ENCODE assay signal across 18 cellular contexts in the genomic region with DNA sequence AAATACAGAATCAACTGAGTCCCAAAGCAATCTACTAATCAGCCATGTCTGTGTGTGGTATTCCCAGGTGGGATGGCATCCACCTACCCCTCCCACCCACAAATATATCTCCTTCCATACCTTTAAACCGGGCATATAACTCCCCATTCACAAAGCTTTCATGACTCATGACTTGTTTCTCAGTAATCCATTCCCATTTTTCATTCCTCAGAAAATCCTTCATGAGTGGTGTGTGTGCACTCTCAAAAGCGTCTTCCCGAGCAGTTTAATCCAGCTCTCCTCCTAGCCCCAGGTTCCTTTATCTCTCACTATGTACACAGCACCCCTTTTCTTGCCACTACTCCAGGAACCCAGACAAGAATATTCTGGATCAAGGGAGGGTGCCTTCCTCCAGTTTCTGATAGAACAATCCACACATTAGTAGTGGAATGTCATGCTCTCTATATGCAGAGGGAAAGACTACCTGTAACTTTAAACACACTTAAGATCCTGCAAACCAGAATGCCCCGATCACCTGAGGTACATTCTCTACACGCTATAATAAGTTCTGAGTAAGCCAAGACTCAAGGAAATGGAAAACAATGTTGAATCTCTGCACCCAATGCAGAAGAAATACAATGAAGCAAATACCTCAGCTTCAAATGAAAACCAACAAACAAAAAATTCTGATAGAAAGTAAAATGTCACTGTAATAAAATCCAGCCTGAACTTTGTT. TPM values are rescaled to one million over a fixed set of nuclear protein-coding genes. Genes with fewer than 3 reads are reported as not detected.
A peak's percentile ranks its signal among the peaks of the same experiment; 100 is the strongest.
DNase-seq lines count a peak whose midpoint lies in the region; ATAC-seq and TF ChIP-seq lines count a peak whose summit lies in the region.
"Had no signal": no experiment of that assay in that cellular context is flagged by ENCODE, and none has a peak within 500 bp of the region (broad histone marks: within the 10 kb centered on the region; RNA-seq: fewer than 3 reads in every experiment).

No MANE protein-coding gene starts in this region.

- peaks cover 7 to 45% (median 29%) of the 10 kb centered on the region in 3 donors for H3K4me1 ChIP-seq in gastroesophageal sphincter
- H3K4me1 ChIP-seq in sigmoid colon, result peaks cover 0 to 44% (median 41%) of the 10 kb centered on the region in 4 donors
- H3K4me1 ChIP-seq: neural progenitor cell had no signal

- peaks cover 0 to 26% of the 10 kb centered on the region in 2 donors for H3K36me3 ChIP-seq in gastroesophageal sphincter
- peaks cover 0 to 16% (median 10%) of the 10 kb centered on the region in 4 donors for H3K36me3 ChIP-seq in sigmoid colon
- H3K36me3 ChIP-seq: neural progenitor cell had no signal

- DNase-seq in ELR (ENCODE audit: low read depth) (peak; percentile 36), amniotic epithelial cell (ENCODE audit: low read depth) (peak; percentile 77), sigmoid colon (no peak), NCI-H1417 (lab: John Stamatoyannopoulos, UW) (no peak), NCI-H2227 treated with DMSO at 0.1 percent for 48 hours (lab: John Stamatoyannopoulos, UW) (no peak)
- DNase-seq in activated CD4-positive, alpha-beta T cell treated with anti-CD3 and anti-CD28 coated beads, Interleukin-2, amount 50 U/mL, for 1 hour, result no peak
- DNase-seq: activated CD4-positive, alpha-beta T cell treated with anti-CD3 and anti-CD28 coated beads, Interleukin-2, amount 50 U/mL, for 4 hours; CD8-positive, alpha-beta memory T cell; central memory CD4-positive, alpha-beta T cell; DND-41; effector CD8-positive, alpha-beta T cell; MM.1S; stimulated activated naive CD4-positive, alpha-beta T cell; T-cell had no signal

- H3K9me3 ChIP-seq in gastroesophageal sphincter (no peaks in the 10 kb centered on the region), sigmoid colon (no peaks in the 10 kb centered on the region)

- intact Hi-C loops in sigmoid colon (cut with DNase I), result no loop called here

- H3K27ac ChIP-seq in gastroesophageal sphincter (peak overlapping the region; percentile 85 to 92 (median 88)), sigmoid colon (peak overlapping the region; percentile 79 to 90 (median 88))
- H3K27ac ChIP-seq: neural progenitor cell had no signal

- ATAC-seq in gastroesophageal sphincter (no peak), HG03469 (IDR thresholded peaks at IDR 0.05; ENCODE audit: unreplicated experiment) (no peak)
- ATAC-seq: T-cell had no signal

- TF ChIP-seq CTCF in gastroesophageal sphincter (IDR thresholded peaks at IDR 0.05) (no peak), sigmoid colon (IDR thresholded peaks at IDR 0.05) (no peak)

- 23% methylated on average over 3 to 4 of the region's 5 CpGs for WGBS in gastroesophageal sphincter (ENCODE audit: low coverage in 1 of 2), 2 donors
- 73 to 88% methylated on average over 5 of the region's 5 CpGs for WGBS in sigmoid colon, 2 donors

- TF ChIP-seq POLR2A in gastroesophageal sphincter (IDR thresholded peaks at IDR 0.05) (no peak), sigmoid colon (IDR thresholded peaks at IDR 0.05) (no peak)

- no peak for TF ChIP-seq EP300 in gastroesophageal sphincter (IDR thresholded peaks at IDR 0.05)
- no peak for TF ChIP-seq EP300 in sigmoid colon (IDR thresholded peaks at IDR 0.05)

- H3K4me3 ChIP-seq in gastroesophageal sphincter (no peak overlapping the region), sigmoid colon (no peak overlapping the region)
- H3K4me3 ChIP-seq: hepatocyte, neural progenitor cell had no signal

- no peaks in the 10 kb centered on the region for H3K27me3 ChIP-seq in gastroesophageal sphincter
- no peaks in the 10 kb centered on the region for H3K27me3 ChIP-seq in sigmoid colon
- H3K27me3 ChIP-seq: hepatocyte, neural progenitor cell had no signal

RNA-seq across cellular contexts. Expression of gene IPCEF1, which starts 55.7 kb away (rescaled TPM):
- total RNA-seq in gastroesophageal sphincter (1 to 10 TPM in 3 of 4 donors, under 1 TPM in 1; 0.27 to 7.3 (median 1.2) TPM), sigmoid colon (1 to 10 TPM in 1 of 4 donors, under 1 TPM in 3; 0.28 to 1.1 (median 0.69) TPM)
- polyA plus RNA-seq in sigmoid colon, result 1 to 10 TPM in 2 of 3 donors, under 1 TPM in 1; 0.46 to 5.5 (median 1.2) TPM
- polyA plus RNA-seq: hepatocyte had no signal

Comparison
In these comparisons a context has a peak if more than half of its experiments do, and no peak if none do; other contexts are left out.
1. DNase-seq: peak in ELR (single experiment) and amniotic epithelial cell (single experiment); none in sigmoid colon (single experiment), NCI-H1417 (0 of 3), NCI-H2227 treated with DMSO at 0.1 percent for 48 hours (single experiment) and activated CD4-positive, alpha-beta T cell treated with anti-CD3 and anti-CD28 coated beads, Interleukin-2, amount 50 U/mL, for 1 hour (single experiment).